ENCODE assay signal across 1 cellular context in the genomic region with DNA sequence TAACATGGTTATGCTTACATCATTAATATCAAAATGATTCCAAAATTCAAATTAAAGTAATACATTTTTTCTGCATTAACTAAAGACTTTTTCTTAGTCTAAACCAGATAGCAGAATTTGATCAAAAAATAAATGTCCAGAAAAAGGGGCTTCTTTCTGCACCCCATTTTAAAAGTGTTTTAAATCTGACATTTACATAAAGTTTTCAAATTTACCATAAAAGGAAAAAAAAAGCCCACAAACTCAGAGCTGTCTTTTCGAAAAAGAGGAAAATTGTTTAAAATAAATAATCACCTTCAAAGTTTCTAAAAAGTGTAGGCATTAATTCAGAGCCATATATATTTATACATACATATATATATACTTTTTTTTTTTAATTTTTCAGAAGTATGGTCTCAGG.
TF ChIP-seq lines count a peak whose summit lies in the region.

No MANE protein-coding gene starts in this region.

TF ChIP-seq in endothelial cell of umbilical vein, 7 proteins besides CTCF, POLR2A, EP300 and RAD21:
- TF ChIP-seq POLR2AphosphoS5 (IDR thresholded peaks at IDR 0.05; ENCODE audit: insufficient read depth, low read depth, low read length) (no peak), GATA2 (IDR thresholded peaks at IDR 0.05; ENCODE audit: insufficient read depth, insufficient read length, low read depth, low read length) (no peak), JUN (IDR thresholded peaks at IDR 0.05; ENCODE audit: borderline replicate concordance, insufficient read depth, insufficient read length, low read depth) (no peak), EZH2 (IDR thresholded peaks at IDR 0.05; ENCODE audit: borderline replicate concordance, low read depth, low read length, severe bottlenecking) (no peak), FOS (IDR thresholded peaks at IDR 0.05; ENCODE audit: borderline replicate concordance, insufficient read depth, low read length) (no peak), MYC (IDR thresholded peaks at IDR 0.05; ENCODE audit: low read depth, low read length) (no peak)
- TF ChIP-seq, protein P1, sequence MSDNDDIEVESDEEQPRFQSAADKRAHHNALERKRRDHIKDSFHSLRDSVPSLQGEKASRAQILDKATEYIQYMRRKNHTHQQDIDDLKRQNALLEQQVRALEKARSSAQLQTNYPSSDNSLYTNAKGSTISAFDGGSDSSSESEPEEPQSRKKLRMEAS (IDR thresholded peaks at IDR 0.05; ENCODE audit: insufficient read depth, insufficient read length), result no peak
